Comparison of ENCODE assay signal across 34 cellular contexts in genomic region chr1:90810681-90811080, GRCh38.
DNase-seq lines count a peak whose midpoint lies in the region; ATAC-seq, FAIRE-seq and TF ChIP-seq lines count a peak whose summit lies in the region.
"Had no signal": no experiment of that assay in that cellular context is flagged by ENCODE, and none has a peak within 500 bp of the region (broad histone marks: within the 10 kb centered on the region; RNA-seq: fewer than 3 reads in every experiment).

No MANE protein-coding gene starts in this region.

- FAIRE-seq in K562 (lab: Jason Lieb, UNC), result no peak
- FAIRE-seq: A204.1, A549, D721Med had no signal

- CTCF ChIA-PET in K562 (lab: Yijun Ruan, JAX; ENCODE audit: low intra/inter-chr PET ratio), result no interaction called here

- no peaks in the 10 kb centered on the region for H3K36me3 ChIP-seq in K562 (ENCODE audit: control insufficient read depth, insufficient read depth, low read length)
- H3K36me3 ChIP-seq: BE2C; BLaER1; BLaER1 treated with 17β-estradiol and CSF1 and Interleukin-3, amounts not matched to agents 10 nM and 100 nM had no signal

- no peak for TF ChIP-seq EP300 in K562 (IDR thresholded peaks at IDR 0.05; ENCODE audit: low read length)

- H3K4me2 ChIP-seq in K562 (ENCODE audit: insufficient read depth, low read length), result no peak overlapping the region
- H3K4me2 ChIP-seq: A549; BLaER1; BLaER1 treated with 17β-estradiol and CSF1 and Interleukin-3, amounts not matched to agents 10 nM and 100 nM had no signal

- BruUV-seq in K562 (replicated peaks; lab: Mats Ljungman, UMichigan), result no TSS peak

- H3K27ac ChIP-seq in VCaP, result peak overlapping the region; percentile 26; the same call in 1 of the 2 replicates
- H3K27ac ChIP-seq in K562 (ENCODE audit: extremely low read depth, low read depth, low read length), result peak overlapping the region; percentile 22; the same call in 2 of the 3 replicates
- H3K27ac ChIP-seq: 22Rv1; A549; BLaER1; BLaER1 treated with 17β-estradiol and CSF1 and Interleukin-3, amounts not matched to agents 10 nM and 100 nM; C4-2B had no signal

- no peaks in the 10 kb centered on the region for H3K9me1 ChIP-seq in K562 (ENCODE audit: control insufficient read depth, insufficient read depth, low read length)

- no peak for TF ChIP-seq POLR2A in K562 (conservative IDR thresholded peaks at IDR 0.05)

- intact Hi-C loops in K562 (cut with micrococcal nuclease), result loop anchor here (5.0 to 10.0 kb wide), 2 partner anchors 88 to 214 kb away; partner anchors contain the start of gene ZNF644

- no peaks in the 10 kb centered on the region; the same call in 1 of the 2 replicates for H3K9me3 ChIP-seq in K562 (replicated peaks; ENCODE audit: control insufficient read depth, insufficient read depth, low read depth, low read length)
- H3K9me3 ChIP-seq: A549; BE2C; BLaER1; BLaER1 treated with 17β-estradiol and CSF1 and Interleukin-3, amounts not matched to agents 10 nM and 100 nM; Caco-2 had no signal

- ATAC-seq in K562 (no peak), GM18520 (IDR thresholded peaks at IDR 0.05; ENCODE audit: unreplicated experiment) (no peak), GM18861 (IDR thresholded peaks at IDR 0.05; ENCODE audit: unreplicated experiment) (no peak)
- ATAC-seq: A549; CD8-positive, alpha-beta T cell had no signal

- no peak overlapping the region for H3K9ac ChIP-seq in K562 (ENCODE audit: insufficient read depth in 1 of 2, low read depth in 2 of 2, low read length in 2 of 2)
- H3K9ac ChIP-seq: BLaER1; BLaER1 treated with 17β-estradiol and CSF1 and Interleukin-3, amounts not matched to agents 10 nM and 100 nM had no signal

- no peak overlapping the region for H3K4me3 ChIP-seq in Jurkat, Clone E6-1 (ENCODE audit: low read length)
- no peak overlapping the region for H3K4me3 ChIP-seq in K562
- H3K4me3 ChIP-seq: A549; BLaER1; BLaER1 treated with 17β-estradiol and CSF1 and Interleukin-3, amounts not matched to agents 10 nM and 100 nM had no signal

- POLR2A ChIA-PET in K562 (lab: Yijun Ruan, JAX), result interaction anchor here (1.3 kb wide), 1 partner anchor 17 kb away, joined by 3 read pairs; no protein-coding TSS in a partner anchor

- in situ Hi-C loops in K562 (cut with MboI), result no loop called here

- no peaks in the 10 kb centered on the region for H3K27me3 ChIP-seq in K562 (ENCODE audit: control insufficient read depth in 2 of 2, insufficient read depth in 2 of 2, low read length in 2 of 2)
- H3K27me3 ChIP-seq: BE2C; BLaER1; BLaER1 treated with 17β-estradiol and CSF1 and Interleukin-3, amounts not matched to agents 10 nM and 100 nM had no signal

- WGBS in K562 (ENCODE audit: insufficient coverage, low coverage, missing lambda C conversion rate), result 91% methylated on average over 6 of the region's 6 CpGs

- H4K20me1 ChIP-seq in K562 (replicated peaks; ENCODE audit: control insufficient read depth, insufficient read depth, low read length), result no peaks in the 10 kb centered on the region
- H4K20me1 ChIP-seq: BLaER1; BLaER1 treated with 17β-estradiol and CSF1 and Interleukin-3, amounts not matched to agents 10 nM and 100 nM had no signal

- no peak overlapping the region for H2AFZ ChIP-seq in K562 (ENCODE audit: low read depth, low read length)

- DNase-seq in HT1080 (ENCODE audit: low read depth), result peak; percentile 7
- peak; percentile 94 for DNase-seq in Jurkat, Clone E6-1 (ENCODE audit: low read depth, low spot score)
- no peak for DNase-seq in K562 (ENCODE audit: extremely low read depth in 1 of 4, low spot score in 3 of 4)
- DNase-seq in NCI-H1694 treated with DMSO at 0.1 percent for 48 hours (lab: John Stamatoyannopoulos, UW), result no peak
- no peak for DNase-seq in ureter (ENCODE audit: low spot score)
- DNase-seq: 8988T; ACHN; AML-193; BE2C; Caco-2; Calu3; CD4-positive, alpha-beta memory T cell; CD4-positive, alpha-beta T cell; CD4-positive, CD25-positive, alpha-beta regulatory T cell; CD8-positive, alpha-beta memory T cell; CD8-positive, alpha-beta T cell; COR-L47; DMS 273 treated with DMSO at 0.1 percent for 48 hours; DMS153; DMS53; DMS79; DMS79 treated with DMSO at 0.1 percent for 48 hours; DND-41; EL had no signal

- H3K79me2 ChIP-seq in K562 (ENCODE audit: control insufficient read depth, insufficient read depth, low read length), result 0 out of 3 replicates have a peak, but pooled peaks cover 2% of the 10 kb centered on the region

- peaks cover 13 to 27% of the 10 kb centered on the region in 2 experiments; a peak in 4 of 5 replicates for H3K4me1 ChIP-seq in K562 (replicated peaks in 1 of 2; ENCODE audit: control insufficient read depth in 2 of 2, insufficient read depth in 2 of 2, low read length in 2 of 2)
- H3K4me1 ChIP-seq: A549, BE2C, BLaER1, Caco-2 had no signal

- TF ChIP-seq CTCF in VCaP (conservative IDR thresholded peaks at IDR 0.05) (no peak), K562 (IDR thresholded peaks at IDR 0.05 in 2 of 3, conservative IDR thresholded peaks at IDR 0.05 in 1 of 3; ENCODE audit: insufficient read depth in 2 of 3, low read depth in 1 of 3, low read length in 3 of 3) (no peak)

- TF ChIP-seq RAD21 in K562 (CRISPR knock-in tag; conservative IDR thresholded peaks at IDR 0.05 in 1 of 2, IDR thresholded peaks at IDR 0.05 in 1 of 2), result no peak

TF ChIP-seq in K562, 482 proteins besides CTCF, POLR2A, EP300 and RAD21:
- TF ChIP-seq ZFP30 (CRISPR knock-in tag; IDR thresholded peaks at IDR 0.05; ENCODE audit: borderline replicate concordance) (no peak), SRSF9 (IDR thresholded peaks at IDR 0.05; ENCODE audit: borderline replicate concordance, low read depth, low read length) (no peak)

Comparison
In these comparisons a context has a peak if more than half of its experiments do, and no peak if none do; other contexts are left out.
1. DNase-seq: peak in HT1080 (single experiment) and Jurkat, Clone E6-1 (single experiment); none in K562 (0 of 4), NCI-H1694 treated with DMSO at 0.1 percent for 48 hours (single experiment) and ureter (single experiment).